Comparison of ENCODE assay signal across 17 cellular contexts in genomic region chr17:41340496-41340895, GRCh38. TPM values are rescaled to one million over a fixed set of nuclear protein-coding genes. Genes with fewer than 3 reads are reported as not detected.
A peak's percentile ranks its signal among the peaks of the same experiment; 100 is the strongest.
DNase-seq lines count a peak whose midpoint lies in the region; ATAC-seq, FAIRE-seq and TF ChIP-seq lines count a peak whose summit lies in the region.
"Had no signal": no experiment of that assay in that cellular context is flagged by ENCODE, and none has a peak within 500 bp of the region (broad histone marks: within the 10 kb centered on the region; RNA-seq: fewer than 3 reads in every experiment).

No MANE protein-coding gene starts in this region.

- TF ChIP-seq POLR2A in tibial nerve (IDR thresholded peaks at IDR 0.05): no peak

- H3K27ac ChIP-seq in tibial nerve: no peak overlapping the region
- H3K27ac ChIP-seq: brain microvascular endothelial cell had no signal

- no peaks in the 10 kb centered on the region for H3K4me1 ChIP-seq in BE2C
- H3K4me1 ChIP-seq in tibial nerve: no peaks in the 10 kb centered on the region

- H3K36me3 ChIP-seq in BE2C (no peaks in the 10 kb centered on the region), tibial nerve (no peaks in the 10 kb centered on the region)
- H3K36me3 ChIP-seq: brain microvascular endothelial cell had no signal

- H3K36me3 Mint-ChIP-seq in activated naive CD4-positive, alpha-beta T cell treated with anti-CD3 and anti-CD28 coated beads, Interleukin-2, amount 50 U/mL, for 72 hours: peaks cover 12 to 13% of the 10 kb centered on the region in 2 donors
- H3K36me3 Mint-ChIP-seq in type B pancreatic cell: no peaks in the 10 kb centered on the region

- WGBS in tibial nerve, 2 donors: 13 to 31% methylated on average over 3 of the region's 3 CpGs

- no peak for DNase-seq in activated naive CD4-positive, alpha-beta T cell treated with anti-CD3 and anti-CD28 coated beads, Interleukin-2, amount 50 U/mL, for 72 hours (ENCODE audit: low spot score in 2 of 2)
- DNase-seq in activated naive CD4-positive, alpha-beta T cell treated with anti-CD3 and anti-CD28 coated beads, Interleukin-2, amount 50 U/mL, for 16 hours: no peak
- DNase-seq in HTR-8/SVneo (ENCODE audit: insufficient read length, low spot score): no peak
- DNase-seq in glomerular visceral epithelial cell (ENCODE audit: extremely low spot score): peak; percentile 16
- DNase-seq in type B pancreatic cell (ENCODE audit: extremely low spot score, unreplicated experiment): no peak
- no peak for DNase-seq in NCI-H1048 (lab: John Stamatoyannopoulos, UW)
- DNase-seq in BE2C: no peak
- DNase-seq in tibial nerve (ENCODE audit: low spot score in 2 of 2): no peak
- DNase-seq: activated CD4-positive, CD25-positive, alpha-beta regulatory T cell; activated T-cell treated with anti-CD3 and anti-CD28 coated beads, Interleukin-2, amount 50 U/mL, for 1 hour; brain microvascular endothelial cell; mucosa of descending colon; NCI-H510A treated with DMSO at 0.1 percent for 48 hours; posterior cingulate gyrus had no signal

- H3K27me3 Mint-ChIP-seq in type B pancreatic cell: no peaks in the 10 kb centered on the region

- peak; percentile 55 for FAIRE-seq in HTR-8/SVneo (lab: Jason Lieb, UNC)
- FAIRE-seq: islet of Langerhans had no signal

- H3K9me3 Mint-ChIP-seq in activated naive CD4-positive, alpha-beta T cell treated with anti-CD3 and anti-CD28 coated beads, Interleukin-2, amount 50 U/mL, for 72 hours: peaks cover 10 to 12% of the 10 kb centered on the region in 2 donors
- H3K9me3 Mint-ChIP-seq in type B pancreatic cell: peaks cover 12% of the 10 kb centered on the region

- H3K4me1 Mint-ChIP-seq in type B pancreatic cell (ENCODE audit: unreplicated experiment): peaks cover 26% of the 10 kb centered on the region

- no peak for TF ChIP-seq EP300 in tibial nerve (IDR thresholded peaks at IDR 0.05)

- H3K4me3 ChIP-seq in BE2C (ENCODE audit: low read depth, low read length): no peak overlapping the region
- H3K4me3 ChIP-seq in tibial nerve: no peak overlapping the region
- H3K4me3 ChIP-seq: mucosa of descending colon had no signal

- H3K9me3 ChIP-seq in BE2C: no peaks in the 10 kb centered on the region
- peaks cover 0 to 15% (median 0%) of the 10 kb centered on the region in 4 donors for H3K9me3 ChIP-seq in tibial nerve
- H3K9me3 ChIP-seq: mucosa of descending colon had no signal

- peak; percentile 23 for TF ChIP-seq CTCF in type B pancreatic cell (conservative IDR thresholded peaks at IDR 0.05)
- TF ChIP-seq CTCF in BE2C (IDR thresholded peaks at IDR 0.05; ENCODE audit: low read depth, low read length): no peak
- no peak for TF ChIP-seq CTCF in tibial nerve (IDR thresholded peaks at IDR 0.05)

- H3K27ac Mint-ChIP-seq in activated naive CD4-positive, alpha-beta T cell treated with anti-CD3 and anti-CD28 coated beads, Interleukin-2, amount 50 U/mL, for 72 hours: peak overlapping the region; percentile 81 to 95
- peak overlapping the region; percentile 88 for H3K27ac Mint-ChIP-seq in type B pancreatic cell

- H3K27me3 ChIP-seq in BE2C (peaks cover 12% of the 10 kb centered on the region), tibial nerve (no peaks in the 10 kb centered on the region)
- H3K27me3 ChIP-seq: brain microvascular endothelial cell had no signal

- no peak for ATAC-seq in activated naive CD4-positive, alpha-beta T cell treated with anti-CD3 and anti-CD28 coated beads, Interleukin-2, amount 50 U/mL, for 72 hours
- ATAC-seq: mucosa of descending colon had no signal

- H3K4me3 Mint-ChIP-seq in type B pancreatic cell: peak overlapping the region; percentile 13

RNA-seq across cellular contexts. Expression of gene KRT33A, which starts 10.1 kb away (rescaled TPM):
- not detected for total RNA-seq in activated naive CD4-positive, alpha-beta T cell treated with anti-CD3 and anti-CD28 coated beads, Interleukin-2, amount 50 U/mL, for 72 hours
- total RNA-seq in type B pancreatic cell (ENCODE audit: low replicate concordance) (0.24 and 1.9 TPM in 2 replicates), tibial nerve (not detected)
- polyA plus RNA-seq in BE2C (2012; ENCODE audit: insufficient read depth, insufficient read length, low read depth): not detected
- total RNA-seq: glomerular endothelial cell, mucosa of descending colon, temporal lobe had no signal

RNA-seq across cellular contexts. Expression of gene KRTAP17-1, which starts 25.0 kb away (rescaled TPM):
- total RNA-seq in activated naive CD4-positive, alpha-beta T cell treated with anti-CD3 and anti-CD28 coated beads, Interleukin-2, amount 50 U/mL, for 72 hours: not detected
- total RNA-seq in type B pancreatic cell (ENCODE audit: low replicate concordance) (not detected in 2 replicates), tibial nerve (not detected)
- not detected for polyA plus RNA-seq in BE2C (2012; ENCODE audit: insufficient read depth, insufficient read length, low read depth)
- total RNA-seq: glomerular endothelial cell, mucosa of descending colon, temporal lobe had no signal

RNA-seq across cellular contexts. Expression of gene KRT33B, which starts 29.1 kb away (rescaled TPM):
- not detected for total RNA-seq in activated naive CD4-positive, alpha-beta T cell treated with anti-CD3 and anti-CD28 coated beads, Interleukin-2, amount 50 U/mL, for 72 hours
- total RNA-seq in type B pancreatic cell (ENCODE audit: low replicate concordance) (not detected in 2 replicates), tibial nerve (not detected)
- polyA plus RNA-seq in BE2C (2012; ENCODE audit: insufficient read depth, insufficient read length, low read depth): not detected
- total RNA-seq: glomerular endothelial cell, mucosa of descending colon, temporal lobe had no signal

RNA-seq across cellular contexts. Expression of gene KRTAP16-1, which starts 31.4 kb away (rescaled TPM):
- not detected for total RNA-seq in activated naive CD4-positive, alpha-beta T cell treated with anti-CD3 and anti-CD28 coated beads, Interleukin-2, amount 50 U/mL, for 72 hours
- total RNA-seq in type B pancreatic cell (ENCODE audit: low replicate concordance) (not detected in 2 replicates), tibial nerve (not detected)
- not detected for polyA plus RNA-seq in BE2C (2012; ENCODE audit: insufficient read depth, insufficient read length, low read depth)
- total RNA-seq: glomerular endothelial cell, mucosa of descending colon, temporal lobe had no signal

RNA-seq across cellular contexts. Expression of gene KRTAP29-1, which starts 37.8 kb away (rescaled TPM):
- not detected for total RNA-seq in activated naive CD4-positive, alpha-beta T cell treated with anti-CD3 and anti-CD28 coated beads, Interleukin-2, amount 50 U/mL, for 72 hours
- total RNA-seq in type B pancreatic cell (ENCODE audit: low replicate concordance) (not detected in 2 replicates), tibial nerve (not detected)
- not detected for polyA plus RNA-seq in BE2C (2012; ENCODE audit: insufficient read depth, insufficient read length, low read depth)
- total RNA-seq: glomerular endothelial cell, mucosa of descending colon, temporal lobe had no signal
